17 cellular contexts compared by ENCODE assay signal in the genomic region with DNA sequence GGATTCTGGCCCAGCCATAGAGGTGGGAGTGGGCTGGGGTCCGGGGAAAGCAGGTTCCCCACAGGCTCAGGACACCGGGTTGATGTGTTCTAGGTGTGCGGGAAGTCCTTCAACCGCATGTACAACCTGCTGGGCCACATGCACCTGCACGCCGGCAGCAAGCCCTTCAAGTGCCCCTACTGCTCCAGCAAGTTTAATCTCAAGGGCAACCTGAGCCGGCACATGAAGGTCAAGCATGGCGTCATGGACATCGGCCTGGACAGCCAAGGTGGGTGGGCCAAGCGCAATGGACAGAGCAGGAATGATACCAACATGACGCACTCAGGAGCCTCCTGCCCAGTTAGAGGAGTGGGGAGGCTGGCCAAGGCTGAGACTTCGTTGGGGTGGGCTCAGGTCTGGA.
"Had no signal": no experiment of that assay in that cellular context is flagged by ENCODE, and none has a peak within 500 bp of the region (broad histone marks: within the 10 kb centered on the region; RNA-seq: fewer than 3 reads in every experiment).

No MANE protein-coding gene starts in this region.

- H3K27me3 ChIP-seq: esophagus squamous epithelium, neutrophil, transverse colon had no signal

- H3K27ac Mint-ChIP-seq: activated T-helper 1 cell treated with anti-CD3 and anti-CD28 coated beads, Interleukin-12 subunit alpha, Interleukin-12 subunit beta, Interleukin-2, Interleukin-4 antibody, amounts not matched to agents 30 ng/mL and 10 ng/mL and 1 ng/mL, durations not matched to agents 14 hours and 24 hours and 36 hours had no signal

- FAIRE-seq: bronchial epithelial cell had no signal

- H3K27me3 Mint-ChIP-seq: naive B cell had no signal

- H3K4me3 ChIP-seq: esophagus squamous epithelium, lung, transverse colon had no signal

- H3K36me3 ChIP-seq: transverse colon had no signal

- H3K4me3 Mint-ChIP-seq: activated T-helper 1 cell treated with anti-CD3 and anti-CD28 coated beads, Interleukin-12 subunit alpha, Interleukin-12 subunit beta, Interleukin-2, Interleukin-4 antibody, amounts not matched to agents 30 ng/mL and 10 ng/mL and 1 ng/mL, durations not matched to agents 14 hours and 24 hours and 36 hours; naive B cell; T-helper 2 cell treated with Interferon-gamma antibody and Interleukin-4, amounts not matched to agents 5 μg/mL and 100 μg/mL, for 36 hours had no signal

- H3K9me3 ChIP-seq: esophagus squamous epithelium, neutrophil, transverse colon had no signal

- H3K9me3 Mint-ChIP-seq: activated T-helper 1 cell treated with anti-CD3 and anti-CD28 coated beads, Interleukin-12 subunit alpha, Interleukin-12 subunit beta, Interleukin-2, Interleukin-4 antibody, amounts not matched to agents 30 ng/mL and 10 ng/mL and 1 ng/mL, durations not matched to agents 14 hours and 24 hours and 36 hours; naive B cell; T-helper 2 cell treated with Interferon-gamma antibody and Interleukin-4, amounts not matched to agents 5 μg/mL and 100 μg/mL, for 36 hours had no signal

- DNase-seq: activated CD4-positive, alpha-beta T cell treated with anti-CD3 and anti-CD28 coated beads, Interleukin-2, amount 50 U/mL, for 1 hour; activated CD4-positive, CD25-positive, alpha-beta regulatory T cell; activated CD8-positive, alpha-beta memory T cell treated with anti-CD3 and anti-CD28 coated beads for 24 hours; anterior cingulate cortex; esophagus squamous epithelium; hypothalamus; naive B cell; retina; stimulated activated CD4-positive, alpha-beta T cell treated with anti-CD3 and anti-CD28 coated beads, Interleukin-4, amount 100 ng/mL, for 24 hours; stimulated activated naive CD4-positive, alpha-beta T cell; substantia nigra; transverse colon had no signal

- H3K27ac ChIP-seq: neutrophil had no signal
